Comparison of ENCODE assay signal across 29 cellular contexts in the genomic region with DNA sequence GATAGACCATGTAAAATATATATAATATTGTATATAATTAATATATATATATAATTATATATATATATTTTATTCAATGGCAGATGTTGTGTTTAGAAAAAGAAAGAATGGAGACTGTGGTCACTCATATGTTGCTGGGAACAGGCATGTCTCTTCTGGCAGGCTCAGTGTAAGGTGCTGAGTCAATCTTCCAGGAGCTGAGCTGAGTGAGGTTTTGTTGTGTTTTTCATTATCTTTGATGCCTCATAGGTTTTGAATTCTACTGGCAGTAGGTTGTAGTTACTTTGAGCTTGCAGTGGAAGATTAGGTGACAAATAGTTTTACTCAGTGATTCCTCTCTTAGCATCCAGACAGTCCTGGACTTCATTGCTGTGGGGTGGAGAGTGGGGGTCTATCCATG.
"Had no signal": no experiment of that assay in that cellular context is flagged by ENCODE, and none has a peak within 500 bp of the region (broad histone marks: within the 10 kb centered on the region; RNA-seq: fewer than 3 reads in every experiment).

No MANE protein-coding gene starts in this region.

- H3K4me1 ChIP-seq: pancreas, prostate gland, right atrium auricular region, spleen, suprapubic skin, testis, tibial artery, transverse colon, upper lobe of right lung, uterus had no signal

- H3K27me3 ChIP-seq: neutrophil, pancreas, right atrium auricular region, spleen, suprapubic skin, testis, tibial artery, transverse colon, upper lobe of right lung, uterus had no signal

- H3K36me3 ChIP-seq: neutrophil, pancreas, prostate gland, right atrium auricular region, spleen, suprapubic skin, tibial artery, transverse colon, upper lobe of right lung, uterus had no signal

- H3K4me2 ChIP-seq: smooth muscle cell had no signal

- H3K27ac ChIP-seq: neutrophil, pancreas, prostate gland, right atrium auricular region, skin epidermis, spleen, suprapubic skin, testis, tibial artery, transverse colon, upper lobe of right lung, uterus had no signal

- DNase-seq: naive thymus-derived CD8-positive, alpha-beta T cell; nephron progenitor cell; nucleus accumbens; pancreas; retina; spleen; stimulated activated CD4-positive, alpha-beta T cell treated with anti-CD3 and anti-CD28 coated beads, Interleukin-12 subunit alpha, Interleukin-12 subunit beta, amount 100 ng/mL, for 4 hours; stimulated activated CD4-positive, alpha-beta T cell treated with anti-CD3 and anti-CD28 coated beads, Interleukin-1b, Interleukin-23, amount 100 ng/mL, for 48 hours; stimulated activated CD4-positive, alpha-beta T cell treated with anti-CD3 and anti-CD28 coated beads, Interleukin-4, amount 100 ng/mL, for 1 hour; stimulated activated CD4-positive, alpha-beta T cell treated with anti-CD3 and anti-CD28 coated beads, Interleukin-4, amount 100 ng/mL, for 4 hours; stimulated activated CD8-positive, alpha-beta memory T cell treated with anti-CD3 and anti-CD28 coated beads, Interleukin-4, amount 100 ng/mL, for 48 hours; stimulated activated naive CD4-positive, alpha-beta T cell; stimulated activated naive CD8-positive, alpha-beta T cell treated with anti-CD3 and anti-CD28 coated beads, Interleukin-15, amount 100 ng/mL, for 72 hours; stimulated activated naive CD8-positive, alpha-beta T cell treated with anti-CD3 and anti-CD28 coated beads, Interleukin-15, Interleukin-2, amounts not matched to agents 100 U/mL and 50 U/mL, for 24 hours; substantia nigra; testis; tibial artery; transverse colon; upper lobe of right lung; uterus had no signal

- H3K9me3 ChIP-seq: neutrophil, pancreas, prostate gland, testis, tibial artery, transverse colon, upper lobe of right lung, uterus had no signal

- ATAC-seq: naive thymus-derived CD8-positive, alpha-beta T cell; natural killer cell treated with Interleukin-12 subunit alpha and Interleukin-12 subunit beta and Interleukin-15 and Interleukin-18, amount 100 ng/mL, for 72 hours; pancreas; sciatic nerve; stimulated activated memory B cell treated with anti-CD40 and anti-IgM and Interleukin-4, amounts not matched to agents 10 μg/mL and 1 μg/mL and 100 μg/mL, for 72 hours; stimulated activated naive CD8-positive, alpha-beta T cell treated with anti-CD3 and anti-CD28 coated beads, Interleukin-15, amount 100 ng/mL, for 72 hours; stimulated activated naive CD8-positive, alpha-beta T cell treated with anti-CD3 and anti-CD28 coated beads, Interleukin-15, Interleukin-2, amounts not matched to agents 100 U/mL and 50 U/mL, for 24 hours; upper lobe of right lung had no signal

- FAIRE-seq: pancreas had no signal

- H3K4me3 ChIP-seq: pancreas, prostate gland, right atrium auricular region, skin epidermis, smooth muscle cell, spleen, suprapubic skin, testis, tibial artery, transverse colon, upper lobe of right lung, uterus had no signal
